ENCODE assay signal across 10 cellular contexts in genomic region chr11:67646535-67647336, GRCh38. TPM values are rescaled to one million over a fixed set of nuclear protein-coding genes. Genes with fewer than 3 reads are reported as not detected.
DNase-seq lines count a peak whose midpoint lies in the region; ATAC-seq, FAIRE-seq and TF ChIP-seq lines count a peak whose summit lies in the region.
"Had no signal": no experiment of that assay in that cellular context is flagged by ENCODE, and none has a peak within 500 bp of the region (broad histone marks: within the 10 kb centered on the region; RNA-seq: fewer than 3 reads in every experiment).

No MANE protein-coding gene starts in this region.

- H3K9me3 ChIP-seq in CD4-positive, alpha-beta memory T cell (ENCODE audit: control insufficient read depth in 1 of 2, low read length in 2 of 2) = no peaks in the 10 kb centered on the region

- peaks cover 0 to 4% of the 10 kb centered on the region in 2 donors for H3K36me3 Mint-ChIP-seq in CD4-positive, alpha-beta memory T cell
- no peaks in the 10 kb centered on the region for H3K36me3 Mint-ChIP-seq in immature natural killer cell

- no peaks in the 10 kb centered on the region for H3K27me3 Mint-ChIP-seq in CD4-positive, alpha-beta memory T cell
- peaks cover 2 to 5% (median 5%) of the 10 kb centered on the region in 3 donors for H3K27me3 Mint-ChIP-seq in immature natural killer cell (ENCODE audit: low read depth in 3 of 3)

- H3K27ac Mint-ChIP-seq in CD4-positive, alpha-beta memory T cell = peak overlapping the region; percentile 25 to 91 (median 79)
- peak overlapping the region in 5 of 6 donors; percentile 65 to 82 (median 71) for H3K27ac Mint-ChIP-seq in immature natural killer cell

- no peak overlapping the region for H3K27ac ChIP-seq in CD4-positive, alpha-beta memory T cell (ENCODE audit: low read depth, low read length)

- H3K36me3 ChIP-seq in CD4-positive, alpha-beta memory T cell (ENCODE audit: insufficient read depth, low read length) = no peaks in the 10 kb centered on the region

- H3K4me1 ChIP-seq in CD4-positive, alpha-beta memory T cell (ENCODE audit: insufficient read depth, low read length) = peaks cover 35% of the 10 kb centered on the region

- H3K4me1 Mint-ChIP-seq in CD4-positive, alpha-beta memory T cell = peaks cover 16 to 44% (median 35%) of the 10 kb centered on the region in 4 donors
- peaks cover 40 to 49% of the 10 kb centered on the region in 2 donors for H3K4me1 Mint-ChIP-seq in immature natural killer cell

- no peak for FAIRE-seq in D721Med (lab: Jason Lieb, UNC)

- CTCF ChIA-PET in CD4-positive, alpha-beta memory T cell (lab: Charles Lee; ENCODE audit: partially characterized antibody) = interaction anchor here (1.7 to 3.1 kb wide), 3 partner anchors 12 to 17 kb away, joined by 6 to 22 read pairs (median 12); partner anchors contain the start of gene NUDT8

- H3K27me3 ChIP-seq in CD4-positive, alpha-beta memory T cell (ENCODE audit: insufficient read depth, low read length) = no peaks in the 10 kb centered on the region

- peak overlapping the region; percentile 15 to 84 (median 71) for H3K4me3 Mint-ChIP-seq in CD4-positive, alpha-beta memory T cell
- H3K4me3 Mint-ChIP-seq in immature natural killer cell = peak overlapping the region; percentile 66 to 81 (median 72)

- no peak for TF ChIP-seq CTCF in D721Med (IDR thresholded peaks at IDR 0.05; ENCODE audit: insufficient read depth, missing control alignments)

- POLR2A ChIA-PET in CD4-positive, alpha-beta memory T cell (lab: Charles Lee; ENCODE audit: partially characterized antibody) = interaction anchor here (1.1 to 4.4 kb wide), 2 partner anchors 17 to 32 kb away, joined by 3 to 26 read pairs; partner anchors contain the start of gene NUDT8

- intact Hi-C loops in CD4-positive, alpha-beta memory T cell (cut with micrococcal nuclease) = no loop called here

- peak; percentile 39 for ATAC-seq in GM21786 (IDR thresholded peaks at IDR 0.05; ENCODE audit: unreplicated experiment)
- ATAC-seq in GM21447 (IDR thresholded peaks at IDR 0.05; ENCODE audit: unreplicated experiment) = no peak
- ATAC-seq in HG02938 (IDR thresholded peaks at IDR 0.05; ENCODE audit: unreplicated experiment) = no peak

- peak in 4 of 5 donors; percentile 20 to 35 (median 32) for DNase-seq in CD4-positive, alpha-beta memory T cell
- peak; percentile 51 for DNase-seq in UCSD-AML1 (lab: John Stamatoyannopoulos, UW; ENCODE audit: unreplicated experiment)
- peak; percentile 60 to 65 (median 62) for DNase-seq in immature natural killer cell
- no peak for DNase-seq in AG20443 (ENCODE audit: low spot score)
- no peak for DNase-seq in D721Med (ENCODE audit: insufficient read length, low spot score)

- peaks cover 0 to 3% (median 0%) of the 10 kb centered on the region in 8 donors for H3K9me3 Mint-ChIP-seq in CD4-positive, alpha-beta memory T cell
- H3K9me3 Mint-ChIP-seq in immature natural killer cell = no peaks in the 10 kb centered on the region

- H3K4me3 ChIP-seq in CD4-positive, alpha-beta memory T cell (ENCODE audit: low read length in 2 of 2) = no peak overlapping the region

RNA-seq across cellular contexts. Expression of gene ACY3, which starts 3.8 kb away (rescaled TPM):
- total RNA-seq in CD4-positive, alpha-beta memory T cell = not detected
- under 1 TPM in 1 of 2 donors, not detected in 1; 0.48 TPM for polyA plus RNA-seq in CD4-positive, alpha-beta memory T cell
- polyA plus RNA-seq in immature natural killer cell = under 1 TPM in 2 of 3 donors, not detected in 1; 0.41 to 0.98 TPM
- total RNA-seq: epithelial cell of proximal tubule, G401 had no signal

RNA-seq across cellular contexts. Expression of gene TBX10, which starts 7.2 kb away (rescaled TPM):
- total RNA-seq in CD4-positive, alpha-beta memory T cell = not detected
- not detected for polyA plus RNA-seq in CD4-positive, alpha-beta memory T cell
- polyA plus RNA-seq in immature natural killer cell = not detected
- total RNA-seq: epithelial cell of proximal tubule, G401 had no signal

RNA-seq across cellular contexts. Expression of gene NUDT8, which starts 17.0 kb away (rescaled TPM):
- total RNA-seq in CD4-positive, alpha-beta memory T cell = 1 to 10 TPM; 3.1 to 4.3 TPM
- polyA plus RNA-seq in CD4-positive, alpha-beta memory T cell = 1 to 10 TPM; 2.0 to 4.5 TPM
- polyA plus RNA-seq in immature natural killer cell = 10 to 100 TPM; 10.1 to 13.4 (median 12.3) TPM

RNA-seq across cellular contexts. Expression of gene ALDH3B2, which starts 27.7 kb away (rescaled TPM):
- total RNA-seq in CD4-positive, alpha-beta memory T cell = not detected
- not detected for polyA plus RNA-seq in CD4-positive, alpha-beta memory T cell
- polyA plus RNA-seq in immature natural killer cell = not detected
- total RNA-seq: epithelial cell of proximal tubule, G401 had no signal

RNA-seq across cellular contexts. Expression of gene NDUFV1, which starts 40.0 kb away (rescaled TPM):
- total RNA-seq in CD4-positive, alpha-beta memory T cell = 100 to 1,000 TPM; 204 to 212 TPM
- 100 to 1,000 TPM; 124 to 133 TPM for polyA plus RNA-seq in CD4-positive, alpha-beta memory T cell
- polyA plus RNA-seq in immature natural killer cell = 100 to 1,000 TPM; 173 to 261 (median 195) TPM

Comparison
In these comparisons a context has a peak if more than half of its experiments do, and no peak if none do; other contexts are left out.
1. DNase-seq: peak in CD4-positive, alpha-beta memory T cell (4 of 5), UCSD-AML1 (single experiment) and immature natural killer cell (3 of 3); none in AG20443 (single experiment) and D721Med (single experiment).